In the genomic region with DNA sequence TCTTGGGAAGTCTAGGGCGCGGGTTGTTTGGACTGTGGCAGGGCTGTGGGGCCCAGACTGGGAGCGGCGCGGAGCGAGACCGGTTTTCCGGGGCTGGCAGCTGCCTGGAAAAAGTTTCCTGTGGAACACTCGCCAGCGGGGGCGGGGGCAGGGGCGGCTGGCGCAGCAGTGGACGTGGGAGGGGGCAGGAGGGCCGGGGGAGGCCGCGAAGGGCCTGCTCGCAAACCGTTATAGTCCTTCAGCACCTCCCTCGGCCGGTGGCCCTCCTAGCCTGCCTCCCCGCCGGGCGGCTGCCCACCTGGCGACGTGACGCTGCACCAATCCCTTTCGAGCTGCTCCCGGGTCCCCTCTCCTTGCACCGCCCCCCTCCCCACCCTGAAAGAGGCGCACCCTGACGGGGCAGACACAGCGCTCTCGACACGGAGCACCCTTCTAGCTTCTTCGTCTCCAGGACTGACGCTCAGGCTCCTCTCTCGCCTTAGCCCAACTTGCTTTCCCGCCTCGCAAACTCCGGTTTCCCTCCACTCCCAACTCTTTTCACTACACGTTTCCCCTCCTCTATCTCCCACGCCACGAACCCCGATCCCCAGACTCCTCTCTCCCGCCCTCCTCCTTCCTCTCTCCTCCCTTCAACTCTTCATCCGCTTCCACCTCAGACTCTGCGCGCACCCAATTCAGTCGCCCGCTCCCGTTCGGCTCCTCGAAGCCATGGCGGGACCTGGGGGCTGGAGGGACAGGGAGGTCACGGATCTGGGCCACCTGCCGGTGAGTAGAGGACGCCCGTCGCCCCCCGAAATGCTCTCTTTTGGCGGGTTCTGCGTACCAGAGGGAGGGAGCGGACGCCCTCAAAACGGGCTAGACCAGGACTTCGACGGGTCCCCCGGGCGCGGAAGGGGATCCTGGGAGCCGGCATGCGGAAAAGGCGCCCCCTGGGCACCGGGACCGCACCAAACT, we compare ENCODE assay signal across 10 cellular contexts. TPM values are rescaled to one million over a fixed set of nuclear protein-coding genes. Genes with fewer than 3 reads are reported as not detected.
A peak's percentile ranks its signal among the peaks of the same experiment; 100 is the strongest.
DNase-seq lines count a peak whose midpoint lies in the region; ATAC-seq and TF ChIP-seq lines count a peak whose summit lies in the region.
"Had no signal": no experiment of that assay in that cellular context is flagged by ENCODE, and none has a peak within 500 bp of the region (broad histone marks: within the 10 kb centered on the region; RNA-seq: fewer than 3 reads in every experiment).

A gene with protein sequence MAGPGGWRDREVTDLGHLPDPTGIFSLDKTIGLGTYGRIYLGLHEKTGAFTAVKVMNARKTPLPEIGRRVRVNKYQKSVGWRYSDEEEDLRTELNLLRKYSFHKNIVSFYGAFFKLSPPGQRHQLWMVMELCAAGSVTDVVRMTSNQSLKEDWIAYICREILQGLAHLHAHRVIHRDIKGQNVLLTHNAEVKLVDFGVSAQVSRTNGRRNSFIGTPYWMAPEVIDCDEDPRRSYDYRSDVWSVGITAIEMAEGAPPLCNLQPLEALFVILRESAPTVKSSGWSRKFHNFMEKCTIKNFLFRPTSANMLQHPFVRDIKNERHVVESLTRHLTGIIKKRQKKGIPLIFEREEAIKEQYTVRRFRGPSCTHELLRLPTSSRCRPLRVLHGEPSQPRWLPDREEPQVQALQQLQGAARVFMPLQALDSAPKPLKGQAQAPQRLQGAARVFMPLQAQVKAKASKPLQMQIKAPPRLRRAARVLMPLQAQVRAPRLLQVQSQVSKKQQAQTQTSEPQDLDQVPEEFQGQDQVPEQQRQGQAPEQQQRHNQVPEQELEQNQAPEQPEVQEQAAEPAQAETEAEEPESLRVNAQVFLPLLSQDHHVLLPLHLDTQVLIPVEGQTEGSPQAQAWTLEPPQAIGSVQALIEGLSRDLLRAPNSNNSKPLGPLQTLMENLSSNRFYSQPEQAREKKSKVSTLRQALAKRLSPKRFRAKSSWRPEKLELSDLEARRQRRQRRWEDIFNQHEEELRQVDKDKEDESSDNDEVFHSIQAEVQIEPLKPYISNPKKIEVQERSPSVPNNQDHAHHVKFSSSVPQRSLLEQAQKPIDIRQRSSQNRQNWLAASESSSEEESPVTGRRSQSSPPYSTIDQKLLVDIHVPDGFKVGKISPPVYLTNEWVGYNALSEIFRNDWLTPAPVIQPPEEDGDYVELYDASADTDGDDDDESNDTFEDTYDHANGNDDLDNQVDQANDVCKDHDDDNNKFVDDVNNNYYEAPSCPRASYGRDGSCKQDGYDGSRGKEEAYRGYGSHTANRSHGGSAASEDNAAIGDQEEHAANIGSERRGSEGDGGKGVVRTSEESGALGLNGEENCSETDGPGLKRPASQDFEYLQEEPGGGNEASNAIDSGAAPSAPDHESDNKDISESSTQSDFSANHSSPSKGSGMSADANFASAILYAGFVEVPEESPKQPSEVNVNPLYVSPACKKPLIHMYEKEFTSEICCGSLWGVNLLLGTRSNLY (N-terminal part only) (plus strand): TSS at position 402 of the 954 bp plus-strand sequence. CDS start 307 bp downstream, at position 709.

- no peaks in the 10 kb centered on the region; the same call in 1 of the 2 replicates for H3K9me2 ChIP-seq in Karpas-422 (replicated peaks; ENCODE audit: insufficient read depth, low read length)

- H3K4me3 ChIP-seq in HUES6 (ENCODE audit: low read depth, low read length) = peak within 1 kb of the TSS; percentile 57
- H3K4me3 ChIP-seq in endodermal cell (ENCODE audit: low read length) = peak within 1 kb of the TSS; percentile 65
- peak within 1 kb of the TSS in 1 of 8 donors; percentile 32 for H3K4me3 ChIP-seq in spleen
- no peak within 1 kb of the TSS for H3K4me3 ChIP-seq in Karpas-422 (ENCODE audit: low read length)

- H4K20me1 ChIP-seq in Karpas-422 (ENCODE audit: insufficient read depth, low read depth, low read length) = no peaks in the 10 kb centered on the region

- peaks cover 43% of the 10 kb centered on the region for H3K27me3 Mint-ChIP-seq in endodermal cell (ENCODE audit: insufficient read depth)

- no peaks in the 10 kb centered on the region for H3K36me3 Mint-ChIP-seq in endodermal cell (ENCODE audit: low read depth)

- peak; percentile 59 for TF ChIP-seq CTCF in endodermal cell (conservative IDR thresholded peaks at IDR 0.05)
- no peak for TF ChIP-seq CTCF in spleen (IDR thresholded peaks at IDR 0.05 in 8 of 11, conservative IDR thresholded peaks at IDR 0.05 in 3 of 11)

- H3K9me3 Mint-ChIP-seq in endodermal cell = peaks cover 53% of the 10 kb centered on the region

- intact Hi-C loops in spleen (cut with DNase I; ENCODE audit: low total_unique reads) = no loop called here

- H3K27ac Mint-ChIP-seq in endodermal cell = no peak within 1 kb of the TSS

- H2AFZ ChIP-seq in Karpas-422 (ENCODE audit: low read length) = no peak within 1 kb of the TSS

- no peak for TF ChIP-seq POLR2A in spleen (IDR thresholded peaks at IDR 0.05)

- peak within 1 kb of the TSS; percentile 57 for H3K4me3 Mint-ChIP-seq in endodermal cell

- H3K9ac ChIP-seq in HUES6 (ENCODE audit: low read length) = peak within 1 kb of the TSS; percentile 66
- H3K9ac ChIP-seq in endodermal cell (ENCODE audit: extremely low read depth, low read length, poor library complexity, severe bottlenecking) = no peak within 1 kb of the TSS
- H3K9ac ChIP-seq in Karpas-422 (ENCODE audit: low read length) = no peak within 1 kb of the TSS

- H3K4me1 Mint-ChIP-seq in endodermal cell = peaks cover 2% of the 10 kb centered on the region

- 2 to 3% methylated on average over 11 to 73 of the region's 76 CpGs for WGBS in endodermal cell (ENCODE audit: insufficient coverage in 1 of 2, insufficient read length in 1 of 2), 2 experiments
- 5 to 40% (median 11%) methylated on average over 36 to 76 of the region's 76 CpGs for WGBS in spleen, 5 donors

- H3K27ac ChIP-seq in HUES6 (ENCODE audit: low read depth, low read length) (no peak within 1 kb of the TSS; the same call in 1 of the 2 replicates), endodermal cell (ENCODE audit: low read depth, low read length) (no peak within 1 kb of the TSS), spleen (no peak within 1 kb of the TSS), Karpas-422 (ENCODE audit: low read length) (no peak within 1 kb of the TSS)

- H3K4me2 ChIP-seq in Karpas-422 (ENCODE audit: low read depth, low read length, poor library complexity, severe bottlenecking) = no peak within 1 kb of the TSS

- H3K36me3 ChIP-seq in HUES6 (ENCODE audit: control insufficient read depth, insufficient read depth, low read length) (no peaks in the 10 kb centered on the region), endodermal cell (ENCODE audit: control insufficient read depth, insufficient read depth, low read length) (no peaks in the 10 kb centered on the region), spleen (no peaks in the 10 kb centered on the region), Karpas-422 (ENCODE audit: insufficient read depth, low read length) (no peaks in the 10 kb centered on the region)

- H3K79me2 ChIP-seq in Karpas-422 (ENCODE audit: low read length) = no peaks in the 10 kb centered on the region

- peaks cover 53% of the 10 kb centered on the region for H3K27me3 ChIP-seq in HUES6 (ENCODE audit: control insufficient read depth, insufficient read depth, low read length)
- H3K27me3 ChIP-seq in endodermal cell (ENCODE audit: control insufficient read depth, insufficient read depth, low read length, poor library complexity, severe bottlenecking) = peaks cover 55% of the 10 kb centered on the region
- H3K27me3 ChIP-seq in spleen (replicated peaks in 1 of 7) = peaks cover 0 to 48% (median 25%) of the 10 kb centered on the region in 7 donors
- H3K27me3 ChIP-seq in Karpas-422 (ENCODE audit: low read length) = no peaks in the 10 kb centered on the region

- ATAC-seq in HG03521 (IDR thresholded peaks at IDR 0.05; ENCODE audit: unreplicated experiment) = no peak
- ATAC-seq in GM18868 (IDR thresholded peaks at IDR 0.05; ENCODE audit: unreplicated experiment) = no peak
- ATAC-seq: activated CD4-positive, CD25-positive, alpha-beta regulatory T cell treated with anti-CD3 and anti-CD28 coated beads, Interleukin-2, amount 50 U/mL, for 24 hours had no signal

- H3K9me3 ChIP-seq in HUES6 (ENCODE audit: control insufficient read depth, insufficient read depth, low read depth, low read length) (no peaks in the 10 kb centered on the region), endodermal cell (ENCODE audit: control insufficient read depth, low read length) (no peaks in the 10 kb centered on the region), spleen (no peaks in the 10 kb centered on the region), Karpas-422 (ENCODE audit: low read length) (peaks cover 7% of the 10 kb centered on the region)

- peak; percentile 70 for DNase-seq in endodermal cell
- peak; percentile 45 for DNase-seq in left kidney (ENCODE audit: low read depth, low spot score)
- peak; percentile 60 for DNase-seq in spleen
- no peak for DNase-seq in Karpas-422
- no peak for DNase-seq in cortex of kidney (lab: John Stamatoyannopoulos, UW)
- DNase-seq: DND-41 had no signal

- H3K4me1 ChIP-seq in HUES6 (ENCODE audit: control insufficient read depth, insufficient read depth, low read length) (peaks cover 15% of the 10 kb centered on the region), endodermal cell (ENCODE audit: control insufficient read depth, insufficient read depth, low read length) (no peaks in the 10 kb centered on the region), spleen (no peaks in the 10 kb centered on the region), Karpas-422 (ENCODE audit: low read length) (no peaks in the 10 kb centered on the region)

RNA-seq across cellular contexts. Expression of the gene that starts here (rescaled TPM):
- total RNA-seq in endodermal cell (1 to 10 TPM in 1 of 2 donors, under 1 TPM in 1; 0.51 to 1.5 TPM), spleen (under 1 TPM in 1 of 7 donors, not detected in 6; 0.13 TPM)
- polyA plus RNA-seq in endodermal cell (2013, experiment 1 of 2) = 0.14 TPM
- polyA plus RNA-seq in endodermal cell (2013, experiment 2 of 2) = 0.21 TPM
- under 1 TPM in 1 of 3 donors, not detected in 2; 0.02 TPM for polyA plus RNA-seq in spleen
- not detected in 2 replicates for total RNA-seq in Karpas-422 (2014; rRNA removed; shearing (Covaris generic); ENCODE audit: low replicate concordance)

Comparison
In these comparisons a context has a peak if more than half of its experiments do, and no peak if none do; other contexts are left out.
1. Peak in DNase-seq in spleen; RNA of the gene not detected or under 1 TPM.
2. DNase-seq: peak in endodermal cell (single experiment) and left kidney (single experiment); none in Karpas-422 (single experiment) and cortex of kidney (single experiment).